In genomic region chr15:41941644-41942415, GRCh38 we compare ENCODE assay signal across 13 cellular contexts. TPM values are rescaled to one million over a fixed set of nuclear protein-coding genes. Genes with fewer than 3 reads are reported as not detected.
DNase-seq lines count a peak whose midpoint lies in the region; ATAC-seq and TF ChIP-seq lines count a peak whose summit lies in the region.
"Had no signal": no experiment of that assay in that cellular context is flagged by ENCODE, and none has a peak within 500 bp of the region (broad histone marks: within the 10 kb centered on the region; RNA-seq: fewer than 3 reads in every experiment).

No MANE protein-coding gene starts in this region.

- H3K9me3 Mint-ChIP-seq in MCF 10A (ENCODE audit: unreplicated experiment), result no peaks in the 10 kb centered on the region
- H3K9me3 Mint-ChIP-seq in endothelial cell (ENCODE audit: unreplicated experiment), result no peaks in the 10 kb centered on the region
- no peaks in the 10 kb centered on the region for H3K9me3 Mint-ChIP-seq in progenitor cell of endocrine pancreas (ENCODE audit: low read depth)

- TF ChIP-seq POLR2A in breast epithelium (IDR thresholded peaks at IDR 0.05), result no peak

- in situ Hi-C loops in Panc1 (cut with HindIII; ENCODE audit: low pct_unique_long_range_greater_than_20kb, low sequenced_read_pairs), result no loop called here

- H3K4me3 Mint-ChIP-seq in MCF 10A (ENCODE audit: unreplicated experiment) (no peak overlapping the region), endothelial cell (ENCODE audit: unreplicated experiment) (no peak overlapping the region), progenitor cell of endocrine pancreas (ENCODE audit: low read depth) (no peak overlapping the region)
- H3K4me3 Mint-ChIP-seq: activated naive CD8-positive, alpha-beta T cell had no signal

- no peak for DNase-seq in breast epithelium (ENCODE audit: low spot score in 2 of 2)
- no peak for DNase-seq in MCF 10A (ENCODE audit: unreplicated experiment)
- DNase-seq in Panc1 (ENCODE audit: low read depth, low spot score), result no peak
- DNase-seq in endothelial cell (ENCODE audit: low spot score), result no peak
- DNase-seq in progenitor cell of endocrine pancreas (ENCODE audit: low spot score, unreplicated experiment), result no peak
- DNase-seq in stimulated activated CD4-positive, alpha-beta T cell treated with anti-CD3 and anti-CD28 coated beads, Interleukin-2, amount 100 ng/mL, for 24 hours, result no peak
- no peak for DNase-seq in psoas muscle
- DNase-seq: cerebellar nuclear complex; NK-92 treated with Interleukin-12 subunit alpha and Interleukin-12 subunit beta, amount 100 ng/mL, for 24 hours; ovary; thyroid gland had no signal

- no peaks in the 10 kb centered on the region for H3K36me3 ChIP-seq in breast epithelium
- H3K36me3 ChIP-seq in Panc1 (ENCODE audit: control insufficient read depth, insufficient read depth, low read length), result peaks cover 2% of the 10 kb centered on the region; the same call in 1 of the 2 replicates
- no peaks in the 10 kb centered on the region for H3K36me3 ChIP-seq in psoas muscle (ENCODE audit: insufficient read depth in 1 of 2, low read depth in 1 of 2)
- H3K36me3 ChIP-seq: ovary had no signal

- H3K4me1 Mint-ChIP-seq in MCF 10A (ENCODE audit: insufficient read depth, unreplicated experiment), result peaks cover 41% of the 10 kb centered on the region
- peaks cover 64% of the 10 kb centered on the region for H3K4me1 Mint-ChIP-seq in endothelial cell (ENCODE audit: unreplicated experiment)
- peaks cover 9% of the 10 kb centered on the region for H3K4me1 Mint-ChIP-seq in progenitor cell of endocrine pancreas (ENCODE audit: low read depth)

- no peak overlapping the region for H3K27ac Mint-ChIP-seq in MCF 10A (ENCODE audit: low read depth, unreplicated experiment)
- H3K27ac Mint-ChIP-seq in endothelial cell (ENCODE audit: unreplicated experiment), result peak overlapping the region; percentile 42
- peak overlapping the region; percentile 55 for H3K27ac Mint-ChIP-seq in progenitor cell of endocrine pancreas

- H3K4me1 ChIP-seq in breast epithelium (no peaks in the 10 kb centered on the region), Panc1 (ENCODE audit: control insufficient read depth, insufficient read depth, low read length) (peaks cover 61% of the 10 kb centered on the region), psoas muscle (peaks cover 8% of the 10 kb centered on the region)

- no peak for ATAC-seq in Panc1
- no peak for ATAC-seq in GM18870 (IDR thresholded peaks at IDR 0.05; ENCODE audit: unreplicated experiment)
- ATAC-seq in psoas muscle, result no peak

- H3K36me3 Mint-ChIP-seq in MCF 10A (ENCODE audit: insufficient read depth, unreplicated experiment) (peaks cover 10% of the 10 kb centered on the region), endothelial cell (ENCODE audit: low read depth, unreplicated experiment) (peaks cover 37% of the 10 kb centered on the region), progenitor cell of endocrine pancreas (ENCODE audit: insufficient read depth) (peaks cover 15% of the 10 kb centered on the region)

- no peak overlapping the region for H3K4me3 ChIP-seq in breast epithelium
- no peak overlapping the region for H3K4me3 ChIP-seq in Panc1 (ENCODE audit: low read depth in 2 of 2, low read length in 2 of 2)
- H3K4me3 ChIP-seq in psoas muscle, result no peak overlapping the region
- H3K4me3 ChIP-seq: ovary, thyroid gland had no signal

- POLR2A ChIA-PET in MCF 10A (lab: Yijun Ruan, JAX) (interaction anchor here (1.3 to 2.9 kb wide), 3 partner anchors 20 to 31 kb away, joined by 4 to 15 read pairs (median 13); partner anchors contain the start of gene EHD4), Panc1 (lab: Charles Lee) (no interaction called here)

- H3K27me3 Mint-ChIP-seq in MCF 10A (ENCODE audit: insufficient read depth, unreplicated experiment) (no peaks in the 10 kb centered on the region), endothelial cell (ENCODE audit: unreplicated experiment) (peaks cover 14% of the 10 kb centered on the region), progenitor cell of endocrine pancreas (no peaks in the 10 kb centered on the region)
- H3K27me3 Mint-ChIP-seq: activated naive CD8-positive, alpha-beta T cell had no signal

- H3K27ac ChIP-seq in breast epithelium, result peak overlapping the region; percentile 7 to 33
- peak overlapping the region; percentile 49; the same call in 1 of the 2 replicates for H3K27ac ChIP-seq in Panc1 (ENCODE audit: low read length)
- H3K27ac ChIP-seq in psoas muscle, result no peak overlapping the region
- H3K27ac ChIP-seq: ovary had no signal

- no peaks in the 10 kb centered on the region for H3K9me3 ChIP-seq in breast epithelium
- H3K9me3 ChIP-seq in Panc1 (ENCODE audit: control insufficient read depth, insufficient read depth, low read depth, low read length), result no peaks in the 10 kb centered on the region
- H3K9me3 ChIP-seq in psoas muscle, result no peaks in the 10 kb centered on the region
- H3K9me3 ChIP-seq: ovary, thyroid gland had no signal

- intact Hi-C loops in breast epithelium (cut with DNase I; ENCODE audit: low total_unique reads), result no loop called here
- intact Hi-C loops in MCF 10A (cut with micrococcal nuclease), result no loop called here
- intact Hi-C loops in Panc1 (cut with micrococcal nuclease; ENCODE audit: unreplicated experiment), result no loop called here
- intact Hi-C loops in psoas muscle (cut with DNase I), result no loop called here

- CTCF ChIA-PET in MCF 10A (lab: Yijun Ruan, JAX) (interaction anchor here (0.6 to 1.0 kb wide), 2 partner anchors 10 to 60 kb away, joined by 3 to 4 read pairs; no protein-coding TSS in a partner anchor), Panc1 (lab: Charles Lee) (interaction anchor here (0.6 kb wide), 1 partner anchor 45 kb away, joined by 3 read pairs; no protein-coding TSS in a partner anchor)

- no peak for TF ChIP-seq CTCF in breast epithelium (IDR thresholded peaks at IDR 0.05)
- TF ChIP-seq CTCF in MCF 10A (IDR thresholded peaks at IDR 0.05; ENCODE audit: unreplicated experiment), result no peak
- no peak for TF ChIP-seq CTCF in Panc1 (IDR thresholded peaks at IDR 0.05)
- TF ChIP-seq CTCF in endothelial cell (IDR thresholded peaks at IDR 0.05; ENCODE audit: unreplicated experiment), result no peak
- TF ChIP-seq CTCF in progenitor cell of endocrine pancreas (IDR thresholded peaks at IDR 0.05; ENCODE audit: unreplicated experiment), result no peak
- TF ChIP-seq CTCF in psoas muscle (IDR thresholded peaks at IDR 0.05), result no peak

- 84 to 89% (median 86%) methylated on average over 22 of the region's 22 CpGs for WGBS in psoas muscle, 3 donors

- no peaks in the 10 kb centered on the region for H3K27me3 ChIP-seq in breast epithelium
- no peaks in the 10 kb centered on the region for H3K27me3 ChIP-seq in Panc1 (ENCODE audit: control insufficient read depth, insufficient read depth, low read length)
- H3K27me3 ChIP-seq in psoas muscle (ENCODE audit: insufficient read depth in 3 of 3, low read length in 2 of 3), result no peaks in the 10 kb centered on the region
- H3K27me3 ChIP-seq: ovary, thyroid gland had no signal

- BruUV-seq in MCF 10A (replicated peaks; lab: Mats Ljungman, UMichigan), result no TSS peak
- BruUV-seq in Panc1 (replicated peaks; lab: Mats Ljungman, UMichigan), result no TSS peak

RNA-seq across cellular contexts. Expression of gene EHD4, which starts 30.5 kb away (rescaled TPM):
- total RNA-seq in breast epithelium, result 10 to 100 TPM; 30.2 to 30.5 (median 30.4) TPM
- total RNA-seq in MCF 10A (2022), result 24.2 and 27.1 TPM in 2 replicates
- total RNA-seq in Panc1 (2021; ENCODE audit: unreplicated experiment), result 43.2 TPM
- 33.9 TPM for polyA plus RNA-seq in Panc1 (2012; ENCODE audit: insufficient read length)
- 64.9 TPM for total RNA-seq in endothelial cell (ENCODE audit: unreplicated experiment)
- 17.2 and 18.4 TPM in 2 replicates for total RNA-seq in progenitor cell of endocrine pancreas
- 1 to 10 TPM; 5.3 to 9.6 (median 6.3) TPM for total RNA-seq in psoas muscle
- 1 to 10 TPM; 1.7 to 4.8 (median 2.2) TPM for polyA plus RNA-seq in psoas muscle

RNA-seq across cellular contexts. Expression of gene SPTBN5, which starts 48.0 kb away (rescaled TPM):
- total RNA-seq in breast epithelium, result 1 to 10 TPM in 2 of 3 donors, under 1 TPM in 1; 0.16 to 2.3 (median 2.0) TPM
- total RNA-seq in MCF 10A (2022), result 1.1 TPM in 2 replicates
- 2.1 TPM for total RNA-seq in Panc1 (2021; ENCODE audit: unreplicated experiment)
- 1.6 TPM for polyA plus RNA-seq in Panc1 (2012; ENCODE audit: insufficient read length)
- total RNA-seq in endothelial cell (ENCODE audit: unreplicated experiment), result 9.4 TPM
- 6.6 and 7.9 TPM in 2 replicates for total RNA-seq in progenitor cell of endocrine pancreas
- under 1 TPM; 0.15 to 0.47 (median 0.29) TPM for total RNA-seq in psoas muscle
- polyA plus RNA-seq in psoas muscle, result under 1 TPM; 0.10 to 0.29 (median 0.13) TPM
